10 cellular contexts compared by ENCODE assay signal in the genomic region with DNA sequence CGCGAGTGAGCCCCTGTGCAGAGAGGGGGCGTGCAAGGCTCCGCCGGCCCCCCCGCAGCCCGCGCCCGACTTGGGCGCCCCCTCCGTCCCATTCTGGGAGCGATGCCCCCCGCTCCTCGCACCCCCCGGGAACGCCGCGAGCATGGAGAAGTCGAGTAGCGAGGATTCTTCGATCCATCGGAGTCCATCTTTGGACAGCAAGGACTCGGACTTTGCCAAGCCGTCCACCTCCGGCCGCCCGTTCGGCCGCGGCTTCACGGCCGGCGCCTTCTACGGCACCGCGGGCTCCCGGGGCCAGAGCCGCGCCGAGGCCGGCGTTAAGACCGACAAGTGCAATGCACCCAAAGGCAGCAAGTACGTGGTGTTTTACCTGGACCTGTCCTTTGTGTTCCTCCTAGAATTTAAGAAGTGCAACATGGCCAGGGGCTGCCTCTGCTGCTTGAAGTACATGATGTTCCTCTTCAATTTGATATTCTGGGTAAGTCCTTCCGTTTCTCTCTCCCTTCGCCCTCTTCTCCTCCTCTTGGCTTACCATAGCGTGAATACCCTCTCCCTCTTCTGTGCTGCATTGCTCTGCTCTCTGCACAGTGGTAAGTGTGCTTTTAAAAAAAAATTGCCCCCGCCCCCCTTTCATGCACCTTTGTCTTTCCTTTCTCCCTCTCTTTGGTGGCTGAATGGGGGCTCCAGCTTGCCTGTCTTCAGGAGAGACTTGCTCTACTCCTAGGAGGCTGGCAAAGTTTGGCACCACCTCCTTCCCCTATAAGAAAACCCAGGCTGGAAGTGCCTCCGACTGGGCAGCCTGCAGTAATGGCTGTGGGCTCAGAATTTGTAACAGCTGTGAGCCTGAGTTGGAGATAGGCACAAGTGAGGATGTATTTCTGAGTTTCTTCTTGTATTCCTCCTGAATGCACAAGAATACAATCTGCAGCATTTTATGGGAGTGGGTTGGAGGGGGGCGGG.
DNase-seq lines count a peak whose midpoint lies in the region; ATAC-seq and TF ChIP-seq lines count a peak whose summit lies in the region.
"Had no signal": no experiment of that assay in that cellular context is flagged by ENCODE, and none has a peak within 500 bp of the region (broad histone marks: within the 10 kb centered on the region; RNA-seq: fewer than 3 reads in every experiment).

No MANE protein-coding gene starts in this region.

- no peaks in the 10 kb centered on the region for H3K9me3 ChIP-seq in left lung
- H3K9me3 ChIP-seq in thymus (ENCODE audit: control insufficient read depth): no peaks in the 10 kb centered on the region

- ATAC-seq in left lung (no peak), left lobe of liver (no peak)

- in situ Hi-C loops in astrocyte of the spinal cord (cut with HindIII; ENCODE audit: low sequenced_read_pairs): no loop called here

- peak; percentile 24 for DNase-seq in NCI-H748 (lab: John Stamatoyannopoulos, UW; ENCODE audit: unreplicated experiment)
- no peak for DNase-seq in NCI-H748 treated with DMSO at 0.1 percent for 48 hours (lab: John Stamatoyannopoulos, UW)
- no peak for DNase-seq in astrocyte of the spinal cord (ENCODE audit: low read depth, low spot score)
- DNase-seq in left lung: no peak
- no peak for DNase-seq in NCI-H2081 (lab: John Stamatoyannopoulos, UW)
- DNase-seq in left lobe of liver (ENCODE audit: low spot score): no peak
- DNase-seq in NCI-H774 (lab: John Stamatoyannopoulos, UW): no peak
- DNase-seq: activated CD8-positive, alpha-beta T cell treated with anti-CD3 and anti-CD28 coated beads for 36 hours; hippocampal formation had no signal

- H3K4me1 ChIP-seq in left lung (peaks cover 20 to 51% of the 10 kb centered on the region in 2 donors), thymus (ENCODE audit: control insufficient read depth, insufficient read depth, low read length) (no peaks in the 10 kb centered on the region)

- H3K27me3 ChIP-seq in left lung: peaks cover 6 to 40% of the 10 kb centered on the region in 2 donors
- H3K27me3 ChIP-seq in thymus (ENCODE audit: control insufficient read depth, insufficient read depth): peaks cover 38% of the 10 kb centered on the region

- H3K4me3 ChIP-seq in astrocyte of the spinal cord (ENCODE audit: low read depth, low read length) (peak overlapping the region; percentile 46), left lung (peak overlapping the region; percentile 27), thymus (ENCODE audit: low read length) (peak overlapping the region; percentile 28)

- H3K27ac ChIP-seq in left lung: no peak overlapping the region
- H3K27ac ChIP-seq in thymus (ENCODE audit: low read depth): no peak overlapping the region

- intact Hi-C loops in left lung (cut with DNase I): loop anchor here in 1 of 2 donors (10.0 kb wide), 1 partner anchor 66 kb away; no protein-coding TSS in a partner anchor

- H3K36me3 ChIP-seq in left lung (no peaks in the 10 kb centered on the region), thymus (ENCODE audit: control insufficient read depth, insufficient read depth) (no peaks in the 10 kb centered on the region)

- 8% methylated on average over 50 of the region's 50 CpGs for whole genome bisulfite sequencing in thymus

- no peak for TF ChIP-seq CTCF in astrocyte of the spinal cord (IDR thresholded peaks at IDR 0.05; ENCODE audit: low read depth, low read length)
- no peak for TF ChIP-seq CTCF in left lung (IDR thresholded peaks at IDR 0.05)
